24 cellular contexts compared by ENCODE assay signal in the genomic region with DNA sequence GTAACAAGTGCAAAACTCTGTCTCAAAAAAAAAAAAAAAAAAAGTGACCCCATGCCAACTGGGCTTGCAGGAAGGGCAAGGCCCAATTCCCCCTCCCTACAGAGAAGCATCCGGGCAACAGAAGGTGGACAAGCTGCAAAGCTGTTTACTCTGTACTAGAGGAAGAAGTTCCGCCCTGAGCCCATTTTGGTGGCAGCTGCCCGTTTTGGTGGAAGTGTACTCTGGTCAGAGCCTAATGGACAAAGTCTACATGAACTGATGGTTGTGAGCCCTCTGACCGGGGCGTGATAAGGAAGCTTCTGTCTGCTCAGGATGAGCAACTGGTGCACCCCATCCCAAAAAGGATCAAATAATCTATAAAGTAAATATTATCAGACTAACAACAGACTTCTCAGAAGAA.
"Had no signal": no experiment of that assay in that cellular context is flagged by ENCODE, and none has a peak within 500 bp of the region (broad histone marks: within the 10 kb centered on the region; RNA-seq: fewer than 3 reads in every experiment).

No MANE protein-coding gene starts in this region.

- DNase-seq: activated CD4-positive, alpha-beta memory T cell treated with anti-CD3 and anti-CD28 coated beads, Interleukin-2, amount 10 ng/mL, durations not matched to agents 7 days and 5 days; activated CD4-positive, alpha-beta T cell treated with anti-CD3 and anti-CD28 coated beads for 1 hour; activated CD4-positive, alpha-beta T cell treated with anti-CD3 and anti-CD28 coated beads for 4 hours; activated CD4-positive, alpha-beta T cell treated with anti-CD3 and anti-CD28 coated beads, Interleukin-2, amount 10 ng/mL, durations not matched to agents 7 days and 5 days; activated CD4-positive, alpha-beta T cell treated with anti-CD3 and anti-CD28 coated beads, Interleukin-2, amount 50 U/mL, for 4 hours; activated CD8-positive, alpha-beta memory T cell treated with anti-CD3 and anti-CD28 coated beads, Interleukin-2, amount 50 U/mL, for 48 hours; activated gamma-delta T cell; activated naive CD4-positive, alpha-beta T cell; activated naive CD4-positive, alpha-beta T cell treated with anti-CD3 and anti-CD28 coated beads, Interleukin-2, amount 10 ng/mL, durations not matched to agents 7 days and 5 days; activated naive CD8-positive, alpha-beta T cell treated with anti-CD3 and anti-CD28 coated beads, Interleukin-2, amount 10 ng/mL, durations not matched to agents 7 days and 5 days; activated T-cell treated with anti-CD3 and anti-CD28 coated beads for 4 hours; activated T-cell treated with anti-CD3 and anti-CD28 coated beads, Interleukin-2, amount 50 U/mL, for 24 hours; activated T-cell treated with anti-CD3 and anti-CD28 coated beads, Interleukin-2, amount 50 U/mL, for 72 hours; amniotic stem cell; anterior cingulate cortex; brain microvascular endothelial cell; effector CD8-positive, alpha-beta T cell; foreskin fibroblast; head of caudate nucleus; T-helper 1 cell; T-helper 2 cell had no signal

- H3K27me3 ChIP-seq: brain microvascular endothelial cell had no signal

- H3K27ac ChIP-seq: brain microvascular endothelial cell had no signal

- H3K27me3 Mint-ChIP-seq: activated CD4-positive, alpha-beta memory T cell treated with anti-CD3 and anti-CD28 coated beads, Interleukin-2, amount 10 ng/mL, durations not matched to agents 7 days and 5 days; activated CD4-positive, alpha-beta T cell treated with anti-CD3 and anti-CD28 coated beads, Interleukin-2, amount 10 ng/mL, durations not matched to agents 7 days and 5 days; activated naive CD4-positive, alpha-beta T cell treated with anti-CD3 and anti-CD28 coated beads, Interleukin-2, amount 10 ng/mL, durations not matched to agents 7 days and 5 days; activated naive CD8-positive, alpha-beta T cell treated with anti-CD3 and anti-CD28 coated beads, Interleukin-2, amount 10 ng/mL, durations not matched to agents 7 days and 5 days; activated T-cell treated with anti-CD3 and anti-CD28 coated beads, Interleukin-2, amount 50 U/mL, for 24 hours; central memory CD8-positive, alpha-beta T cell had no signal

- H3K27ac Mint-ChIP-seq: activated CD4-positive, alpha-beta memory T cell treated with anti-CD3 and anti-CD28 coated beads, Interleukin-2, amount 10 ng/mL, durations not matched to agents 7 days and 5 days; activated CD4-positive, alpha-beta T cell treated with anti-CD3 and anti-CD28 coated beads, Interleukin-2, amount 10 ng/mL, durations not matched to agents 7 days and 5 days; activated naive CD4-positive, alpha-beta T cell treated with anti-CD3 and anti-CD28 coated beads, Interleukin-2, amount 10 ng/mL, durations not matched to agents 7 days and 5 days; activated naive CD4-positive, alpha-beta T cell treated with anti-CD3 and anti-CD28 coated beads, Interleukin-2, amount 50 U/mL, for 72 hours; activated naive CD8-positive, alpha-beta T cell treated with anti-CD3 and anti-CD28 coated beads, Interleukin-2, amount 10 ng/mL, durations not matched to agents 7 days and 5 days; activated T-cell treated with anti-CD3 and anti-CD28 coated beads, Interleukin-2, amount 50 U/mL, for 24 hours had no signal

- H3K9me3 Mint-ChIP-seq: activated naive CD4-positive, alpha-beta T cell treated with anti-CD3 and anti-CD28 coated beads, Interleukin-2, amount 10 ng/mL, durations not matched to agents 7 days and 5 days had no signal

- ATAC-seq: activated naive CD4-positive, alpha-beta T cell treated with anti-CD3 and anti-CD28 coated beads, Interleukin-2, amount 50 U/mL, for 72 hours; activated T-cell treated with anti-CD3 and anti-CD28 coated beads, Interleukin-2, amount 50 U/mL, for 72 hours; esophagus mucosa had no signal

- H3K4me3 Mint-ChIP-seq: activated CD4-positive, alpha-beta memory T cell treated with anti-CD3 and anti-CD28 coated beads, Interleukin-2, amount 10 ng/mL, durations not matched to agents 7 days and 5 days; activated CD4-positive, alpha-beta T cell treated with anti-CD3 and anti-CD28 coated beads, Interleukin-2, amount 10 ng/mL, durations not matched to agents 7 days and 5 days; activated naive CD4-positive, alpha-beta T cell treated with anti-CD3 and anti-CD28 coated beads, Interleukin-2, amount 10 ng/mL, durations not matched to agents 7 days and 5 days; activated naive CD8-positive, alpha-beta T cell treated with anti-CD3 and anti-CD28 coated beads, Interleukin-2, amount 10 ng/mL, durations not matched to agents 7 days and 5 days; activated T-cell treated with anti-CD3 and anti-CD28 coated beads, Interleukin-2, amount 50 U/mL, for 24 hours; activated T-cell treated with anti-CD3 and anti-CD28 coated beads, Interleukin-2, amount 50 U/mL, for 72 hours; central memory CD8-positive, alpha-beta T cell had no signal
